ENCODE assay signal across 1 cellular context in genomic region chr7:73718438-73718881, GRCh38.
TF ChIP-seq lines count a peak whose summit lies in the region.

No MANE protein-coding gene starts in this region.

TF ChIP-seq in K562, 482 proteins besides CTCF, POLR2A, EP300 and RAD21:
- TF ChIP-seq ZNF263 (CRISPR knock-in tag; IDR thresholded peaks at IDR 0.05; ENCODE audit: borderline replicate concordance) (peak; percentile 68), CBX1 (IDR thresholded peaks at IDR 0.05; ENCODE audit: low read depth) (no peak), ZNF740 (CRISPR knock-in tag; IDR thresholded peaks at IDR 0.05) (peak; percentile 48; the same call in 1 of the 2 replicates), ZNF740 (tag; IDR thresholded peaks at IDR 0.05) (peak in 1 of 2 experiments; percentile 51; a peak in 2 of 4 replicates), ZNF347 (CRISPR knock-in tag; IDR thresholded peaks at IDR 0.05; ENCODE audit: low read depth) (no peak)
